In the genomic region with DNA sequence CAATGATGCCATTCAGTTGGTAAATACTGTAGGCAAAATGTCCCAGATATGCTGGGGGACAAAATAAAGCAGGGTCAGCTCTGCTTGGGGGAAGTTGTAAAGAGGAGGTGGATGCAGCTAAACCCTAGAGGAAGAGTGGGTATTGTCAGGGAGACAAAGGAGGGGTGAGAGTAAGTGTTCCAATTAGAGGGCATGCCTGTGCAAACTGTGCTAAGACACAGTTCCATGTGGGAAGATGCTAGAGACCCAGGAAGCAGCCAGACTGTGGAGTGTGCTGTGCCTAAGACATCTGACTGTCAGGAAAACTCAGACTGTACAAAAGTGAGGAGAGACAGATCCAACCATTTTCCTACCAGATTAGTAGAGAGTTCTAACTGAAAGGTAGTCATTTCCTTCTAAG, we compare ENCODE assay signal across 23 cellular contexts.
DNase-seq lines count a peak whose midpoint lies in the region; ATAC-seq, FAIRE-seq and TF ChIP-seq lines count a peak whose summit lies in the region.
"Had no signal": no experiment of that assay in that cellular context is flagged by ENCODE, and none has a peak within 500 bp of the region (broad histone marks: within the 10 kb centered on the region; RNA-seq: fewer than 3 reads in every experiment).

No MANE protein-coding gene starts in this region.

- no peaks in the 10 kb centered on the region for H3K27me3 ChIP-seq in endothelial cell of umbilical vein (ENCODE audit: control insufficient read depth in 2 of 2, insufficient read depth in 2 of 2, low read length in 2 of 2)
- H3K27me3 ChIP-seq: gastrocnemius medialis, right lobe of liver, upper lobe of left lung had no signal

- CTCF ChIA-PET in Calu3 (lab: Charles Lee) (interaction anchor here (1.2 to 5.1 kb wide), 2 partner anchors 9 to 28 kb away, joined by 4 to 21 read pairs; no protein-coding TSS in a partner anchor), endothelial cell of umbilical vein (lab: Charles Lee) (interaction anchor here (1.4 to 5.8 kb wide), 3 partner anchors 10 to 29 kb away, joined by 4 to 67 read pairs (median 15); no protein-coding TSS in a partner anchor)

- peaks cover 53% of the 10 kb centered on the region for H3K4me1 Mint-ChIP-seq in Calu3 (ENCODE audit: low read depth, unreplicated experiment)
- H3K4me1 Mint-ChIP-seq in progenitor cell of endocrine pancreas (ENCODE audit: low read depth): peaks cover 46% of the 10 kb centered on the region
- peaks cover 24% of the 10 kb centered on the region for H3K4me1 Mint-ChIP-seq in nephron progenitor cell
- H3K4me1 Mint-ChIP-seq: activated CD4-positive, alpha-beta memory T cell treated with anti-CD3 and anti-CD28 coated beads, Interleukin-2, amount 10 ng/mL, durations not matched to agents 7 days and 5 days; activated naive CD4-positive, alpha-beta T cell treated with anti-CD3 and anti-CD28 coated beads, Interleukin-2, amount 50 U/mL, for 24 hours had no signal

- no peak for TF ChIP-seq CTCF in Calu3 (IDR thresholded peaks at IDR 0.05; ENCODE audit: unreplicated experiment)
- TF ChIP-seq CTCF in endothelial cell of umbilical vein (IDR thresholded peaks at IDR 0.05; ENCODE audit: extremely low read depth in 1 of 2, insufficient read depth in 1 of 2, low read depth in 1 of 2, low read length in 2 of 2): no peak
- TF ChIP-seq CTCF in progenitor cell of endocrine pancreas (IDR thresholded peaks at IDR 0.05; ENCODE audit: unreplicated experiment): no peak
- no peak for TF ChIP-seq CTCF in nephron progenitor cell (IDR thresholded peaks at IDR 0.05)

- peak overlapping the region; percentile 31 for H2AFZ ChIP-seq in endothelial cell of umbilical vein (ENCODE audit: low read depth, low read length)

- H3K36me3 ChIP-seq in endothelial cell of umbilical vein (ENCODE audit: control insufficient read depth in 2 of 2, extremely low read depth in 1 of 2, insufficient read depth in 2 of 2, low read length in 2 of 2): no peaks in the 10 kb centered on the region
- H3K36me3 ChIP-seq: gastrocnemius medialis, right lobe of liver, upper lobe of left lung had no signal

- ATAC-seq in left ventricle myocardium superior: no peak
- ATAC-seq in activated CD4-positive, CD25-positive, alpha-beta regulatory T cell treated with anti-CD3 and anti-CD28 coated beads, Interleukin-2, amount 50 U/mL, for 24 hours: no peak
- ATAC-seq: gastrocnemius medialis; right lobe of liver; stimulated activated naive CD8-positive, alpha-beta T cell treated with anti-CD3 and anti-CD28 coated beads, Interleukin-15, Interleukin-2, amounts not matched to agents 100 U/mL and 50 U/mL, for 24 hours had no signal

- H3K9ac ChIP-seq in endothelial cell of umbilical vein (replicated peaks; ENCODE audit: extremely low read depth, insufficient read depth, low read length): no peak overlapping the region

- peak; percentile 21 for FAIRE-seq in endothelial cell of umbilical vein (lab: Jason Lieb, UNC)
- FAIRE-seq: colon had no signal

- dilution Hi-C loops in endothelial cell of umbilical vein (cut with MboI; ENCODE audit: extremely low pct_ligation_motif_present, low sequenced_read_pairs): no loop called here

- H3K27ac ChIP-seq in endothelial cell of umbilical vein (ENCODE audit: insufficient read depth, low read depth, low read length): no peak overlapping the region
- H3K27ac ChIP-seq: gastrocnemius medialis, right lobe of liver, upper lobe of left lung had no signal

- no peak for DNase-seq in Calu3
- peak; percentile 63 for DNase-seq in NCI-H69 (lab: John Stamatoyannopoulos, UW)
- DNase-seq in endothelial cell of umbilical vein (ENCODE audit: low read depth, low spot score): no peak
- no peak for DNase-seq in progenitor cell of endocrine pancreas (ENCODE audit: low spot score, unreplicated experiment)
- DNase-seq in nephron progenitor cell: no peak
- DNase-seq in left ventricle myocardium superior: no peak
- no peak for DNase-seq in NCI-H2029 (lab: John Stamatoyannopoulos, UW)
- DNase-seq: activated CD4-positive, alpha-beta memory T cell treated with anti-CD3 and anti-CD28 coated beads, Interleukin-2, amount 10 ng/mL, durations not matched to agents 7 days and 5 days; activated T-cell treated with anti-CD3 and anti-CD28 coated beads, Interleukin-2, amount 50 U/mL, for 1 hour; AML-193; gastrocnemius medialis; NCI-H1694; NCI-H446; nucleus accumbens; right lobe of liver; SHP77 treated with DMSO at 0.1 percent for 48 hours; stimulated activated CD4-positive, alpha-beta T cell treated with anti-CD3 and anti-CD28 coated beads, Interleukin-1b, Interleukin-23, amount 100 ng/mL, for 48 hours; stimulated activated naive CD8-positive, alpha-beta T cell treated with anti-CD3 and anti-CD28 coated beads, Interleukin-15, Interleukin-2, amounts not matched to agents 100 U/mL and 50 U/mL, for 24 hours; upper lobe of left lung had no signal

- H3K4me2 ChIP-seq in endothelial cell of umbilical vein (ENCODE audit: insufficient read depth, low read length): no peak overlapping the region

- no peak overlapping the region for H3K4me3 ChIP-seq in endothelial cell of umbilical vein (replicated peaks in 1 of 3; ENCODE audit: insufficient read depth in 1 of 3, low read depth in 1 of 3, low read length in 3 of 3)
- H3K4me3 ChIP-seq: gastrocnemius medialis, right lobe of liver, upper lobe of left lung had no signal

- TF ChIP-seq POLR2A in endothelial cell of umbilical vein (IDR thresholded peaks at IDR 0.05; ENCODE audit: low read depth, low read length): no peak

- no peaks in the 10 kb centered on the region for H4K20me1 ChIP-seq in endothelial cell of umbilical vein (replicated peaks; ENCODE audit: control insufficient read depth, extremely low read depth, insufficient read depth, low read length)

- intact Hi-C loops in Calu3 (cut with micrococcal nuclease; ENCODE audit: unreplicated experiment): no loop called here
- intact Hi-C loops in endothelial cell of umbilical vein (cut with micrococcal nuclease): loop anchor here (1.0 kb wide), 1 partner anchor 28 kb away; no protein-coding TSS in a partner anchor
- intact Hi-C loops in left ventricle myocardium superior (cut with micrococcal nuclease): no loop called here

- H3K27me3 Mint-ChIP-seq in Calu3 (ENCODE audit: unreplicated experiment) (no peaks in the 10 kb centered on the region), progenitor cell of endocrine pancreas (no peaks in the 10 kb centered on the region), nephron progenitor cell (ENCODE audit: low read depth, poor library complexity) (no peaks in the 10 kb centered on the region)

- H3K27ac Mint-ChIP-seq in Calu3 (ENCODE audit: unreplicated experiment) (peak overlapping the region; percentile 54), progenitor cell of endocrine pancreas (peak overlapping the region; percentile 15), nephron progenitor cell (no peak overlapping the region)
- H3K27ac Mint-ChIP-seq: activated CD4-positive, alpha-beta memory T cell treated with anti-CD3 and anti-CD28 coated beads, Interleukin-2, amount 10 ng/mL, durations not matched to agents 7 days and 5 days; activated naive CD4-positive, alpha-beta T cell treated with anti-CD3 and anti-CD28 coated beads, Interleukin-2, amount 50 U/mL, for 24 hours; T-helper 1 cell treated with Interleukin-12 subunit alpha and Interleukin-12 subunit beta and Interleukin-4 antibody, amounts not matched to agents 30 μg/mL and 1 μg/mL, for 36 hours had no signal

- peaks cover 15% of the 10 kb centered on the region for H3K4me1 ChIP-seq in endothelial cell of umbilical vein (ENCODE audit: control insufficient read depth, extremely low read depth, insufficient read depth, low read length)
- H3K4me1 ChIP-seq: gastrocnemius medialis, right lobe of liver, upper lobe of left lung had no signal

- POLR2A ChIA-PET in endothelial cell of umbilical vein (lab: Charles Lee): no interaction called here

- H3K79me2 ChIP-seq in endothelial cell of umbilical vein (ENCODE audit: control insufficient read depth, insufficient read depth, low read length): no peaks in the 10 kb centered on the region

- H3K9me3 ChIP-seq in endothelial cell of umbilical vein (replicated peaks; ENCODE audit: control insufficient read depth, insufficient read depth, low read length): no peaks in the 10 kb centered on the region
- H3K9me3 ChIP-seq: gastrocnemius medialis, right lobe of liver, upper lobe of left lung had no signal

- BruUV-seq in Calu3 (replicated peaks; lab: Mats Ljungman, UMichigan) (no TSS peak), endothelial cell of umbilical vein (replicated peaks; lab: Mats Ljungman, UMichigan) (no TSS peak)

- H3K4me3 Mint-ChIP-seq in Calu3 (ENCODE audit: low read depth, unreplicated experiment): no peak overlapping the region
- no peak overlapping the region for H3K4me3 Mint-ChIP-seq in progenitor cell of endocrine pancreas (ENCODE audit: low read depth)
- H3K4me3 Mint-ChIP-seq in nephron progenitor cell: no peak overlapping the region
- H3K4me3 Mint-ChIP-seq: activated CD4-positive, alpha-beta memory T cell treated with anti-CD3 and anti-CD28 coated beads, Interleukin-2, amount 10 ng/mL, durations not matched to agents 7 days and 5 days; activated naive CD4-positive, alpha-beta T cell treated with anti-CD3 and anti-CD28 coated beads, Interleukin-2, amount 50 U/mL, for 24 hours; T-helper 1 cell treated with Interleukin-12 subunit alpha and Interleukin-12 subunit beta and Interleukin-4 antibody, amounts not matched to agents 30 μg/mL and 1 μg/mL, for 36 hours had no signal

- H3K36me3 Mint-ChIP-seq in Calu3 (ENCODE audit: insufficient read depth, unreplicated experiment) (no peaks in the 10 kb centered on the region), progenitor cell of endocrine pancreas (ENCODE audit: insufficient read depth) (no peaks in the 10 kb centered on the region), nephron progenitor cell (ENCODE audit: low read depth) (no peaks in the 10 kb centered on the region)
- H3K36me3 Mint-ChIP-seq: activated naive CD4-positive, alpha-beta T cell treated with anti-CD3 and anti-CD28 coated beads, Interleukin-2, amount 50 U/mL, for 24 hours had no signal

- H3K9me1 ChIP-seq in endothelial cell of umbilical vein (replicated peaks; ENCODE audit: control insufficient read depth, extremely low read depth, insufficient read depth, low read length): no peaks in the 10 kb centered on the region

- H3K9me3 Mint-ChIP-seq in Calu3 (ENCODE audit: low read depth, unreplicated experiment) (no peaks in the 10 kb centered on the region), progenitor cell of endocrine pancreas (ENCODE audit: low read depth) (peaks cover 3% of the 10 kb centered on the region), nephron progenitor cell (no peaks in the 10 kb centered on the region)
- H3K9me3 Mint-ChIP-seq: activated CD4-positive, alpha-beta memory T cell treated with anti-CD3 and anti-CD28 coated beads, Interleukin-2, amount 10 ng/mL, durations not matched to agents 7 days and 5 days; activated naive CD4-positive, alpha-beta T cell treated with anti-CD3 and anti-CD28 coated beads, Interleukin-2, amount 50 U/mL, for 24 hours; T-helper 1 cell treated with Interleukin-12 subunit alpha and Interleukin-12 subunit beta and Interleukin-4 antibody, amounts not matched to agents 30 μg/mL and 1 μg/mL, for 36 hours had no signal

TF ChIP-seq in endothelial cell of umbilical vein, 7 proteins besides CTCF, POLR2A, EP300 and RAD21 (continues in another document):
- no peak for TF ChIP-seq JUN (IDR thresholded peaks at IDR 0.05; ENCODE audit: borderline replicate concordance, insufficient read depth, insufficient read length, low read depth)
